8 cellular contexts compared by ENCODE assay signal in genomic region chr19:9075064-9075964, GRCh38. TPM values are rescaled to one million over a fixed set of nuclear protein-coding genes. Genes with fewer than 3 reads are reported as not detected.
DNase-seq lines count a peak whose midpoint lies in the region; ATAC-seq and TF ChIP-seq lines count a peak whose summit lies in the region.

No MANE protein-coding gene starts in this region.

- ATAC-seq in HG03460 (IDR thresholded peaks at IDR 0.05; ENCODE audit: unreplicated experiment) = no peak
- no peak for ATAC-seq in gastrocnemius medialis
- ATAC-seq in GM18870 (IDR thresholded peaks at IDR 0.05; ENCODE audit: unreplicated experiment) = no peak

- no peak for TF ChIP-seq CTCF in epithelial cell of esophagus (IDR thresholded peaks at IDR 0.05; ENCODE audit: insufficient read depth, low read depth, low read length, missing control alignments)
- no peak for TF ChIP-seq CTCF in gastrocnemius medialis (IDR thresholded peaks at IDR 0.05 in 4 of 5, conservative IDR thresholded peaks at IDR 0.05 in 1 of 5)

- no peak overlapping the region for H3K27ac ChIP-seq in gastrocnemius medialis

- no peak for TF ChIP-seq POLR2A in gastrocnemius medialis (IDR thresholded peaks at IDR 0.05)

- no peak overlapping the region for H3K4me3 ChIP-seq in epithelial cell of esophagus (ENCODE audit: low read length)
- no peak overlapping the region for H3K4me3 ChIP-seq in gastrocnemius medialis

- DNase-seq in GOT3 (lab: John Stamatoyannopoulos, UW) (peak; percentile 70), NCI-H69 (lab: John Stamatoyannopoulos, UW) (peak; percentile 91), epithelial cell of esophagus (ENCODE audit: low read depth) (peak; percentile 98), midbrain (lab: John Stamatoyannopoulos, UW) (peak; percentile 46), NCI-H526 treated with DMSO at 0.1 percent for 48 hours (lab: John Stamatoyannopoulos, UW) (no peak), gastrocnemius medialis (no peak)

- H3K36me3 ChIP-seq in gastrocnemius medialis = no peaks in the 10 kb centered on the region

- H3K27me3 ChIP-seq in gastrocnemius medialis = no peaks in the 10 kb centered on the region

- in situ Hi-C loops in gastrocnemius medialis (cut with MboI; ENCODE audit: low sequenced_read_pairs in 4 of 4) = loop anchor here in 1 of 4 donors (25.0 kb wide), 1 partner anchor 413 kb away; no protein-coding TSS in a partner anchor

- H3K9me3 ChIP-seq in gastrocnemius medialis = no peaks in the 10 kb centered on the region

- H3K4me1 ChIP-seq in gastrocnemius medialis = no peaks in the 10 kb centered on the region

- intact Hi-C loops in gastrocnemius medialis (cut with DNase I; ENCODE audit: low total_unique reads) = no loop called here

RNA-seq across cellular contexts. Expression of gene OR1M1, which starts 11.5 kb away (rescaled TPM):
- not detected for total RNA-seq in gastrocnemius medialis

RNA-seq across cellular contexts. Expression of gene OR7G2, which starts 32.0 kb away (rescaled TPM):
- not detected for total RNA-seq in gastrocnemius medialis

RNA-seq across cellular contexts. Expression of gene OR7G1, which starts 40.2 kb away (rescaled TPM):
- not detected for total RNA-seq in gastrocnemius medialis

RNA-seq across cellular contexts. Expression of gene OR7G3, which starts 51.4 kb away (rescaled TPM):
- total RNA-seq in gastrocnemius medialis = not detected

Comparison
In these comparisons a context has a peak if more than half of its experiments do, and no peak if none do; other contexts are left out.
1. DNase-seq: peak in GOT3 (single experiment), NCI-H69 (single experiment), epithelial cell of esophagus (single experiment) and midbrain (single experiment); none in NCI-H526 treated with DMSO at 0.1 percent for 48 hours (single experiment) and gastrocnemius medialis (0 of 2).